Comparison of ENCODE assay signal across 1 cellular context in the genomic region with DNA sequence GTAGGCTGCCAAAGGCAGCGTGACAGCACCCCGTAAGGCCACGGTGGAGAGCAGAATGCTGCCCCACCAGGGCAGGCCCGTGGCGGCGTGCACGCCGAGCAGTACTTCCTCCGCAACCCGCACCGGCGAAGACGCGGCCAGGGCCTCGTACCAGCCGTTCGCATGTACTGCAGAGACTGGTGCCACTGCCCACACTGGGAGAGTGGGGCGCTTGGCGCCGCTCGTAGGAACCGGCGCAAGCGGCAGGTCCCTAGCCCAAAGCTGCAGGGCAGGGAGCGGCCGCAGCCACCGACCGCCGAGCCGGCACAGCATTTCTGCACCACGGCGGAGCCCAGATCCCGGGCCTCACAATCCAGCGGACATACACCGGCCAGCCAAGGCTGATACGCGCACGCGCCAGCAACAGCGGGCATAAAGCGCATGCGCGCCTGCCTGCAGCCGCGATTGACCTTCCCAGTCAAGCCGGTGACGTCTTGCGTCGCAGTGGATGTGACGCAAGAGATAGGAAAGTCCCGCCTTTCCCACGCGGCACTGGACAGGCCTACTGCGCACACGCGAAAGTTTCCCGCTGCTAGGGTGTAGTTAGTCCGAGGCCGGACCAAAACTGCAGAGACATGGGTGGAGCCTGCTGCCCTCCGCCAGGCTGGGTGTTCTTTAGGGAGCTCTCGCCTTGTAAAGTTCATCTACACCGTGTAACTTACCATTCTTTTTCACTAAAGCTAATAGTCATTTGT.
TF ChIP-seq lines count a peak whose summit lies in the region.

A gene with protein sequence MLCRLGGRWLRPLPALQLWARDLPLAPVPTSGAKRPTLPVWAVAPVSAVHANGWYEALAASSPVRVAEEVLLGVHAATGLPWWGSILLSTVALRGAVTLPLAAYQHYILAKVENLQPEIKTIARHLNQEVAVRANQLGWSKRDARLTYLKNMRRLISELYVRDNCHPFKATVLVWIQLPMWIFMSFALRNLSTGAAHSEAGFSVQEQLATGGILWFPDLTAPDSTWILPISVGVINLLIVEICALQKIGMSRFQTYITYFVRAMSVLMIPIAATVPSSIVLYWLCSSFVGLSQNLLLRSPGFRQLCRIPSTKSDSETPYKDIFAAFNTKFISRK (minus strand): TSS at position 379 of the 734 bp plus-strand sequence. CDS start 67 bp downstream, at position 312.

TF ChIP-seq in GM12878, 131 proteins besides CTCF, POLR2A, EP300 and RAD21 (continued from another document and continues in another):
- TF ChIP-seq, protein P1, sequence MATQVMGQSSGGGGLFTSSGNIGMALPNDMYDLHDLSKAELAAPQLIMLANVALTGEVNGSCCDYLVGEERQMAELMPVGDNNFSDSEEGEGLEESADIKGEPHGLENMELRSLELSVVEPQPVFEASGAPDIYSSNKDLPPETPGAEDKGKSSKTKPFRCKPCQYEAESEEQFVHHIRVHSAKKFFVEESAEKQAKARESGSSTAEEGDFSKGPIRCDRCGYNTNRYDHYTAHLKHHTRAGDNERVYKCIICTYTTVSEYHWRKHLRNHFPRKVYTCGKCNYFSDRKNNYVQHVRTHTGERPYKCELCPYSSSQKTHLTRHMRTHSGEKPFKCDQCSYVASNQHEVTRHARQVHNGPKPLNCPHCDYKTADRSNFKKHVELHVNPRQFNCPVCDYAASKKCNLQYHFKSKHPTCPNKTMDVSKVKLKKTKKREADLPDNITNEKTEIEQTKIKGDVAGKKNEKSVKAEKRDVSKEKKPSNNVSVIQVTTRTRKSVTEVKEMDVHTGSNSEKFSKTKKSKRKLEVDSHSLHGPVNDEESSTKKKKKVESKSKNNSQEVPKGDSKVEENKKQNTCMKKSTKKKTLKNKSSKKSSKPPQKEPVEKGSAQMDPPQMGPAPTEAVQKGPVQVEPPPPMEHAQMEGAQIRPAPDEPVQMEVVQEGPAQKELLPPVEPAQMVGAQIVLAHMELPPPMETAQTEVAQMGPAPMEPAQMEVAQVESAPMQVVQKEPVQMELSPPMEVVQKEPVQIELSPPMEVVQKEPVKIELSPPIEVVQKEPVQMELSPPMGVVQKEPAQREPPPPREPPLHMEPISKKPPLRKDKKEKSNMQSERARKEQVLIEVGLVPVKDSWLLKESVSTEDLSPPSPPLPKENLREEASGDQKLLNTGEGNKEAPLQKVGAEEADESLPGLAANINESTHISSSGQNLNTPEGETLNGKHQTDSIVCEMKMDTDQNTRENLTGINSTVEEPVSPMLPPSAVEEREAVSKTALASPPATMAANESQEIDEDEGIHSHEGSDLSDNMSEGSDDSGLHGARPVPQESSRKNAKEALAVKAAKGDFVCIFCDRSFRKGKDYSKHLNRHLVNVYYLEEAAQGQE (IDR thresholded peaks at IDR 0.05; ENCODE audit: low read depth, low read length), result no peak
- TF ChIP-seq HCFC1 (IDR thresholded peaks at IDR 0.05; ENCODE audit: low read length) (peak; percentile 70), BACH1 (IDR thresholded peaks at IDR 0.05; ENCODE audit: borderline replicate concordance) (peak; percentile 60), TBL1XR1 (IDR thresholded peaks at IDR 0.05; ENCODE audit: low read depth, low read length) (0 out of 2 replicates have a peak, but pooled peaks have one; percentile 30), KDM1A (IDR thresholded peaks at IDR 0.05; ENCODE audit: borderline replicate concordance) (no peak), NR2C2 (IDR thresholded peaks at IDR 0.05; ENCODE audit: borderline replicate concordance, control insufficient read depth, insufficient read length, low read depth) (no peak), ZBED1 (IDR thresholded peaks at IDR 0.05; ENCODE audit: borderline replicate concordance) (peak; percentile 45; the same call in 1 of the 2 replicates), ZNF217 (IDR thresholded peaks at IDR 0.05) (no peak), ZNF24 (IDR thresholded peaks at IDR 0.05) (no peak), CREM (IDR thresholded peaks at IDR 0.05; ENCODE audit: low read depth) (peak; percentile 99), SPI1 (IDR thresholded peaks at IDR 0.05; ENCODE audit: borderline replicate concordance, insufficient read depth, low read depth, low read length) (no peak), NBN (IDR thresholded peaks at IDR 0.05) (peak; percentile 82; the same call in 1 of the 2 replicates), IKZF2 (IDR thresholded peaks at IDR 0.05) (no peak), POLR2AphosphoS2 (IDR thresholded peaks at IDR 0.05; ENCODE audit: low read depth, low read length) (peak; percentile 96), JUNB (IDR thresholded peaks at IDR 0.05) (no peak), KLF5 (IDR thresholded peaks at IDR 0.05; ENCODE audit: partially characterized antibody) (no peak), KAT2A (conservative IDR thresholded peaks at IDR 0.05; ENCODE audit: control insufficient read depth, low read depth, low read length) (no peak), FOS (IDR thresholded peaks at IDR 0.05; ENCODE audit: borderline replicate concordance, extremely low read depth, insufficient read length) (no peak), STAT1 (conservative IDR thresholded peaks at IDR 0.05) (no peak), WRNIP1 (IDR thresholded peaks at IDR 0.05; ENCODE audit: borderline replicate concordance, low read depth, low read length) (no peak), TCF3 (IDR thresholded peaks at IDR 0.05; ENCODE audit: borderline replicate concordance, insufficient read depth, low read depth, low read length) (no peak), RCOR1 (conservative IDR thresholded peaks at IDR 0.05; ENCODE audit: low read depth, low read length) (no peak), ASH2L (IDR thresholded peaks at IDR 0.05; ENCODE audit: borderline replicate concordance, low read depth) (peak; percentile 94; the same call in 1 of the 2 replicates), EZH2 (IDR thresholded peaks at IDR 0.05; ENCODE audit: borderline replicate concordance, control insufficient read depth, low read depth, low read length) (no peak), RB1 (IDR thresholded peaks at IDR 0.05; ENCODE audit: borderline replicate concordance) (peak; percentile 87; the same call in 1 of the 2 replicates), GABPA (IDR thresholded peaks at IDR 0.05; ENCODE audit: low read depth) (peak; percentile 66), NFIC (IDR thresholded peaks at IDR 0.05; ENCODE audit: low read depth, low read length) (no peak), NRF1 (conservative IDR thresholded peaks at IDR 0.05; ENCODE audit: low read depth, low read length) (peak; percentile 96), BHLHE40 (IDR thresholded peaks at IDR 0.05; ENCODE audit: borderline replicate concordance in 1 of 2, low read depth in 2 of 2, low read length in 1 of 2) (peak in 1 of 2 experiments; percentile 70; a peak in 3 of 4 replicates)
- TF ChIP-seq, protein P2, sequence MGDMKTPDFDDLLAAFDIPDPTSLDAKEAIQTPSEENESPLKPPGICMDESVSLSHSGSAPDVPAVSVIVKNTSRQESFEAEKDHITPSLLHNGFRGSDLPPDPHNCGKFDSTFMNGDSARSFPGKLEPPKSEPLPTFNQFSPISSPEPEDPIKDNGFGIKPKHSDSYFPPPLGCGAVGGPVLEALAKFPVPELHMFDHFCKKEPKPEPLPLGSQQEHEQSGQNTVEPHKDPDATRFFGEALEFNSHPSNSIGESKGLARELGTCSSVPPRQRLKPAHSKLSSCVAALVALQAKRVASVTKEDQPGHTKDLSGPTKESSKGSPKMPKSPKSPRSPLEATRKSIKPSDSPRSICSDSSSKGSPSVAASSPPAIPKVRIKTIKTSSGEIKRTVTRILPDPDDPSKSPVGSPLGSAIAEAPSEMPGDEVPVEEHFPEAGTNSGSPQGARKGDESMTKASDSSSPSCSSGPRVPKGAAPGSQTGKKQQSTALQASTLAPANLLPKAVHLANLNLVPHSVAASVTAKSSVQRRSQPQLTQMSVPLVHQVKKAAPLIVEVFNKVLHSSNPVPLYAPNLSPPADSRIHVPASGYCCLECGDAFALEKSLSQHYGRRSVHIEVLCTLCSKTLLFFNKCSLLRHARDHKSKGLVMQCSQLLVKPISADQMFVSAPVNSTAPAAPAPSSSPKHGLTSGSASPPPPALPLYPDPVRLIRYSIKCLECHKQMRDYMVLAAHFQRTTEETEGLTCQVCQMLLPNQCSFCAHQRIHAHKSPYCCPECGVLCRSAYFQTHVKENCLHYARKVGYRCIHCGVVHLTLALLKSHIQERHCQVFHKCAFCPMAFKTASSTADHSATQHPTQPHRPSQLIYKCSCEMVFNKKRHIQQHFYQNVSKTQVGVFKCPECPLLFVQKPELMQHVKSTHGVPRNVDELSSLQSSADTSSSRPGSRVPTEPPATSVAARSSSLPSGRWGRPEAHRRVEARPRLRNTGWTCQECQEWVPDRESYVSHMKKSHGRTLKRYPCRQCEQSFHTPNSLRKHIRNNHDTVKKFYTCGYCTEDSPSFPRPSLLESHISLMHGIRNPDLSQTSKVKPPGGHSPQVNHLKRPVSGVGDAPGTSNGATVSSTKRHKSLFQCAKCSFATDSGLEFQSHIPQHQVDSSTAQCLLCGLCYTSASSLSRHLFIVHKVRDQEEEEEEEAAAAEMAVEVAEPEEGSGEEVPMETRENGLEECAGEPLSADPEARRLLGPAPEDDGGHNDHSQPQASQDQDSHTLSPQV (IDR thresholded peaks at IDR 0.05), result no peak
- TF ChIP-seq, protein P3, sequence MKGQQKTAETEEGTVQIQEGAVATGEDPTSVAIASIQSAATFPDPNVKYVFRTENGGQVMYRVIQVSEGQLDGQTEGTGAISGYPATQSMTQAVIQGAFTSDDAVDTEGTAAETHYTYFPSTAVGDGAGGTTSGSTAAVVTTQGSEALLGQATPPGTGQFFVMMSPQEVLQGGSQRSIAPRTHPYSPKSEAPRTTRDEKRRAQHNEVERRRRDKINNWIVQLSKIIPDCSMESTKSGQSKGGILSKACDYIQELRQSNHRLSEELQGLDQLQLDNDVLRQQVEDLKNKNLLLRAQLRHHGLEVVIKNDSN (IDR thresholded peaks at IDR 0.05; ENCODE audit: borderline replicate concordance, extremely low read length, insufficient read depth, low read depth, low read length), result peak; percentile 18
- TF ChIP-seq, protein P4, sequence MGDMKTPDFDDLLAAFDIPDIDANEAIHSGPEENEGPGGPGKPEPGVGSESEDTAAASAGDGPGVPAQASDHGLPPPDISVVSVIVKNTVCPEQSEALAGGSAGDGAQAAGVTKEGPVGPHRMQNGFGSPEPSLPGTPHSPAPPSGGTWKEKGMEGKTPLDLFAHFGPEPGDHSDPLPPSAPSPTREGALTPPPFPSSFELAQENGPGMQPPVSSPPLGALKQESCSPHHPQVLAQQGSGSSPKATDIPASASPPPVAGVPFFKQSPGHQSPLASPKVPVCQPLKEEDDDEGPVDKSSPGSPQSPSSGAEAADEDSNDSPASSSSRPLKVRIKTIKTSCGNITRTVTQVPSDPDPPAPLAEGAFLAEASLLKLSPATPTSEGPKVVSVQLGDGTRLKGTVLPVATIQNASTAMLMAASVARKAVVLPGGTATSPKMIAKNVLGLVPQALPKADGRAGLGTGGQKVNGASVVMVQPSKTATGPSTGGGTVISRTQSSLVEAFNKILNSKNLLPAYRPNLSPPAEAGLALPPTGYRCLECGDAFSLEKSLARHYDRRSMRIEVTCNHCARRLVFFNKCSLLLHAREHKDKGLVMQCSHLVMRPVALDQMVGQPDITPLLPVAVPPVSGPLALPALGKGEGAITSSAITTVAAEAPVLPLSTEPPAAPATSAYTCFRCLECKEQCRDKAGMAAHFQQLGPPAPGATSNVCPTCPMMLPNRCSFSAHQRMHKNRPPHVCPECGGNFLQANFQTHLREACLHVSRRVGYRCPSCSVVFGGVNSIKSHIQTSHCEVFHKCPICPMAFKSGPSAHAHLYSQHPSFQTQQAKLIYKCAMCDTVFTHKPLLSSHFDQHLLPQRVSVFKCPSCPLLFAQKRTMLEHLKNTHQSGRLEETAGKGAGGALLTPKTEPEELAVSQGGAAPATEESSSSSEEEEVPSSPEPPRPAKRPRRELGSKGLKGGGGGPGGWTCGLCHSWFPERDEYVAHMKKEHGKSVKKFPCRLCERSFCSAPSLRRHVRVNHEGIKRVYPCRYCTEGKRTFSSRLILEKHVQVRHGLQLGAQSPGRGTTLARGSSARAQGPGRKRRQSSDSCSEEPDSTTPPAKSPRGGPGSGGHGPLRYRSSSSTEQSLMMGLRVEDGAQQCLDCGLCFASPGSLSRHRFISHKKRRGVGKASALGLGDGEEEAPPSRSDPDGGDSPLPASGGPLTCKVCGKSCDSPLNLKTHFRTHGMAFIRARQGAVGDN (IDR thresholded peaks at IDR 0.05), result peak; percentile 42; the same call in 1 of the 2 replicates
- TF ChIP-seq, protein P5, sequence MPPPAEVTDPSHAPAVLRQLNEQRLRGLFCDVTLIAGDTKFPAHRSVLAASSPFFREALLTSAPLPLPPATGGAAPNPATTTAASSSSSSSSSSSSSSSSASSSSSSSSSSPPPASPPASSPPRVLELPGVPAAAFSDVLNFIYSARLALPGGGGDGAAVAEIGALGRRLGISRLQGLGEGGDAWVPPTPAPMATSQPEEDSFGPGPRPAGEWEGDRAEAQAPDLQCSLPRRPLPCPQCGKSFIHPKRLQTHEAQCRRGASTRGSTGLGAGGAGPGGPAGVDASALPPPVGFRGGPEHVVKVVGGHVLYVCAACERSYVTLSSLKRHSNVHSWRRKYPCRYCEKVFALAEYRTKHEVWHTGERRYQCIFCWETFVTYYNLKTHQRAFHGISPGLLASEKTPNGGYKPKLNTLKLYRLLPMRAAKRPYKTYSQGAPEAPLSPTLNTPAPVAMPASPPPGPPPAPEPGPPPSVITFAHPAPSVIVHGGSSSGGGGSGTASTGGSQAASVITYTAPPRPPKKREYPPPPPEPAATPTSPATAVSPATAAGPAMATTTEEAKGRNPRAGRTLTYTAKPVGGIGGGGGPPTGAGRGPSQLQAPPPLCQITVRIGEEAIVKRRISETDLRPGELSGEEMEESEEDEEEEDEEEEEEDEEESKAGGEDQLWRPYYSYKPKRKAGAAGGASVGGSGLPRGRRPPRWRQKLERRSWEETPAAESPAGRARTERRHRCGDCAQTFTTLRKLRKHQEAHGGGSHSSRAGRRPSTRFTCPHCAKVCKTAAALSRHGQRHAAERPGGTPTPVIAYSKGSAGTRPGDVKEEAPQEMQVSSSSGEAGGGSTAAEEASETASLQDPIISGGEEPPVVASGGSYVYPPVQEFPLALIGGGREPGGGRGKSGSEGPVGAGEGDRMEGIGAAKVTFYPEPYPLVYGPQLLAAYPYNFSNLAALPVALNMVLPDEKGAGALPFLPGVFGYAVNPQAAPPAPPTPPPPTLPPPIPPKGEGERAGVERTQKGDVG (CRISPR knock-in tag; IDR thresholded peaks at IDR 0.05), result no peak
- TF ChIP-seq, protein P6, sequence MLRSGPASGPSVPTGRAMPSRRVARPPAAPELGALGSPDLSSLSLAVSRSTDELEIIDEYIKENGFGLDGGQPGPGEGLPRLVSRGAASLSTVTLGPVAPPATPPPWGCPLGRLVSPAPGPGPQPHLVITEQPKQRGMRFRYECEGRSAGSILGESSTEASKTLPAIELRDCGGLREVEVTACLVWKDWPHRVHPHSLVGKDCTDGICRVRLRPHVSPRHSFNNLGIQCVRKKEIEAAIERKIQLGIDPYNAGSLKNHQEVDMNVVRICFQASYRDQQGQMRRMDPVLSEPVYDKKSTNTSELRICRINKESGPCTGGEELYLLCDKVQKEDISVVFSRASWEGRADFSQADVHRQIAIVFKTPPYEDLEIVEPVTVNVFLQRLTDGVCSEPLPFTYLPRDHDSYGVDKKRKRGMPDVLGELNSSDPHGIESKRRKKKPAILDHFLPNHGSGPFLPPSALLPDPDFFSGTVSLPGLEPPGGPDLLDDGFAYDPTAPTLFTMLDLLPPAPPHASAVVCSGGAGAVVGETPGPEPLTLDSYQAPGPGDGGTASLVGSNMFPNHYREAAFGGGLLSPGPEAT (IDR thresholded peaks at IDR 0.05; ENCODE audit: low read depth), result peak; percentile 81; the same call in 1 of the 2 replicates
- TF ChIP-seq, protein P7, sequence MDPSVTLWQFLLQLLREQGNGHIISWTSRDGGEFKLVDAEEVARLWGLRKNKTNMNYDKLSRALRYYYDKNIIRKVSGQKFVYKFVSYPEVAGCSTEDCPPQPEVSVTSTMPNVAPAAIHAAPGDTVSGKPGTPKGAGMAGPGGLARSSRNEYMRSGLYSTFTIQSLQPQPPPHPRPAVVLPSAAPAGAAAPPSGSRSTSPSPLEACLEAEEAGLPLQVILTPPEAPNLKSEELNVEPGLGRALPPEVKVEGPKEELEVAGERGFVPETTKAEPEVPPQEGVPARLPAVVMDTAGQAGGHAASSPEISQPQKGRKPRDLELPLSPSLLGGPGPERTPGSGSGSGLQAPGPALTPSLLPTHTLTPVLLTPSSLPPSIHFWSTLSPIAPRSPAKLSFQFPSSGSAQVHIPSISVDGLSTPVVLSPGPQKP (IDR thresholded peaks at IDR 0.05; ENCODE audit: low read depth, low read length), result no peak
